15 cellular contexts compared by ENCODE assay signal in genomic region chrX:133984857-133985163, GRCh38. TPM values are rescaled to one million over a fixed set of nuclear protein-coding genes. Genes with fewer than 3 reads are reported as not detected.
DNase-seq lines count a peak whose midpoint lies in the region; ATAC-seq, FAIRE-seq and TF ChIP-seq lines count a peak whose summit lies in the region.
"Had no signal": no experiment of that assay in that cellular context is flagged by ENCODE, and none has a peak within 500 bp of the region (broad histone marks: within the 10 kb centered on the region; RNA-seq: fewer than 3 reads in every experiment).

No MANE protein-coding gene starts in this region.

- peaks cover 6% of the 10 kb centered on the region for H3K27me3 Mint-ChIP-seq in nephron progenitor cell (ENCODE audit: low read depth, poor library complexity)

- H3K4me3 ChIP-seq in heart right ventricle: peak overlapping the region in 9 of 10 donors; percentile 7 to 42 (median 29)
- H3K4me3 ChIP-seq in epithelial cell of proximal tubule (ENCODE audit: low read depth, low read length): peak overlapping the region; percentile 23

- intact Hi-C loops in heart right ventricle (cut with DNase I): loop anchor here in 1 of 10 donors (5.0 kb wide), 1 partner anchor 123 kb away; no protein-coding TSS in a partner anchor
- intact Hi-C loops in left cardiac atrium (cut with DNase I): no loop called here

- FAIRE-seq in RCC 7860 (lab: Jason Lieb, UNC): no peak
- FAIRE-seq: frontal cortex, small intestine, urothelium cell line had no signal

- H3K4me1 Mint-ChIP-seq in nephron progenitor cell: peaks cover 82% of the 10 kb centered on the region

- H3K9me3 ChIP-seq in heart right ventricle: no peaks in the 10 kb centered on the region

- no peak overlapping the region for H3K27ac Mint-ChIP-seq in nephron progenitor cell

- TF ChIP-seq CTCF in heart right ventricle (IDR thresholded peaks at IDR 0.05): no peak
- no peak for TF ChIP-seq CTCF in epithelial cell of proximal tubule (conservative IDR thresholded peaks at IDR 0.05; ENCODE audit: low read depth, low read length)
- no peak for TF ChIP-seq CTCF in nephron progenitor cell (IDR thresholded peaks at IDR 0.05)

- no peak overlapping the region for H3K27ac ChIP-seq in heart right ventricle

- ATAC-seq in heart right ventricle (no peak), left cardiac atrium (no peak), GM21528 (IDR thresholded peaks at IDR 0.05; ENCODE audit: low FRiP score, unreplicated experiment) (no peak)

- 0 to 10% methylated on average over 3 to 16 of the region's 16 CpGs for WGBS in heart right ventricle, 2 donors

- H3K9me3 Mint-ChIP-seq in nephron progenitor cell: no peaks in the 10 kb centered on the region

- peaks cover 0 to 6% (median 0%) of the 10 kb centered on the region in 9 donors for H3K4me1 ChIP-seq in heart right ventricle

- H3K4me3 Mint-ChIP-seq in nephron progenitor cell: peak overlapping the region; percentile 89

- peaks cover 0 to 74% (median 10%) of the 10 kb centered on the region in 7 donors for H3K27me3 ChIP-seq in heart right ventricle

- H3K36me3 Mint-ChIP-seq in nephron progenitor cell (ENCODE audit: low read depth): no peaks in the 10 kb centered on the region

- DNase-seq in heart right ventricle (no peak), left cardiac atrium (no peak), epithelial cell of proximal tubule (ENCODE audit: low read depth) (no peak), nephron progenitor cell (no peak), RCC 7860 (ENCODE audit: low spot score) (no peak)
- no peak for DNase-seq in stimulated activated CD4-positive, alpha-beta T cell treated with anti-CD3 and anti-CD28 coated beads, Interleukin-2, amount 100 ng/mL, for 24 hours
- DNase-seq in central memory CD4-positive, alpha-beta T cell: no peak
- DNase-seq: effector CD4-positive, alpha-beta T cell; KBM-7; NCI-H524 treated with DMSO at 0.1 percent for 48 hours; T1000 had no signal

- no peaks in the 10 kb centered on the region for H3K36me3 ChIP-seq in heart right ventricle

RNA-seq across cellular contexts. Expression of gene GPC3, which starts 0.6 kb away (rescaled TPM):
- total RNA-seq in heart right ventricle (1 to 10 TPM; 1.1 to 5.6 (median 3.4) TPM), left cardiac atrium (10 to 100 TPM in 1 of 2 donors, 1 to 10 TPM in 1; 8.3 to 15.0 TPM), epithelial cell of proximal tubule (0.94 and 3.3 TPM in 2 replicates)
- 1 to 10 TPM in 1 of 2 donors, under 1 TPM in 1; 0.66 to 3.6 TPM for polyA plus RNA-seq in heart right ventricle
